Comparison of ENCODE assay signal across 8 cellular contexts in the genomic region with DNA sequence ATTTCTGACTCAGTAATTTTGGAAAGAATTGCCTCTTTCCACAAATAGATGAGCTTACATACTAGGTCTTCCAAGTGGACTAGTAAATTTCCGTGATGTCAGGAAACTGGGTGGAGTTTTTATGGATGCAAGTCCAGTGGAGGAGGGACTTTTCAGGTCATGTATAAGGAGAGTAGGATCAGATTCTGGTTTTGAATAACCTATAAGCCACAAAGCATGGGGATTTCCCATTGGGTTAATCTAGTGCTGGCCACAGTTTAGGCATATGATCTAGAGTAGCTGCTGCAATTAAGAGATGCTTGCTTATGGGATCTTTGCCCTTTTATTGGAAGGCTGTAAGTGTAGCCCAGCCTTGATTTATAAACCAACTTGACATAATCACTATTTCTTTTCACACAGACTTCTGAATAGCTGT. TPM values are rescaled to one million over a fixed set of nuclear protein-coding genes. Genes with fewer than 3 reads are reported as not detected.
A peak's percentile ranks its signal among the peaks of the same experiment; 100 is the strongest.
DNase-seq lines count a peak whose midpoint lies in the region; ATAC-seq and TF ChIP-seq lines count a peak whose summit lies in the region.

No MANE protein-coding gene starts in this region.

- no peak for TF ChIP-seq CTCF in GM13977 (IDR thresholded peaks at IDR 0.05; ENCODE audit: extremely low read depth, insufficient read depth, missing control alignments)

- in situ Hi-C loops in GM13977 (cut with MboI; ENCODE audit: low pct_unique_long_range_greater_than_20kb, low sequenced_read_pairs, unreplicated experiment), result no loop called here

- peak; percentile 70 for ATAC-seq in GM21515 (IDR thresholded peaks at IDR 0.05; ENCODE audit: unreplicated experiment)

- DNase-seq in GM13977 (ENCODE audit: low spot score) (peak; percentile 41), HS-27A (ENCODE audit: low read depth) (peak; percentile 80), cerebellar cortex (ENCODE audit: low spot score) (peak; percentile 76), myocyte (ENCODE audit: low read depth) (peak; percentile 70), iPS-NIHi7 (ENCODE audit: extremely low spot score) (no peak), posterior cingulate gyrus (no peak)
- DNase-seq in effector CD8-positive, alpha-beta T cell (lab: John Stamatoyannopoulos, UW), result no peak

- intact Hi-C loops in posterior cingulate gyrus (cut with DNase I), result no loop called here

RNA-seq across cellular contexts. Expression of a gene that starts 33.8 kb away (rescaled TPM):
- 22.6 and 32.8 TPM in 2 replicates for total RNA-seq in myocyte
- polyA plus RNA-seq in myocyte (2012), result 23.9 TPM

RNA-seq across cellular contexts. Expression of a gene that starts 54.8 kb away (rescaled TPM):
- total RNA-seq in myocyte, result 2.4 and 2.6 TPM in 2 replicates
- polyA plus RNA-seq in myocyte (2012), result 4.7 TPM

Comparison
In these comparisons a context has a peak if more than half of its experiments do, and no peak if none do; other contexts are left out.
1. DNase-seq: peak in GM13977 (single experiment), HS-27A (single experiment), cerebellar cortex (single experiment) and myocyte (single experiment); none in iPS-NIHi7 (single experiment), effector CD8-positive, alpha-beta T cell (single experiment) and posterior cingulate gyrus (0 of 10).